In the genomic region with DNA sequence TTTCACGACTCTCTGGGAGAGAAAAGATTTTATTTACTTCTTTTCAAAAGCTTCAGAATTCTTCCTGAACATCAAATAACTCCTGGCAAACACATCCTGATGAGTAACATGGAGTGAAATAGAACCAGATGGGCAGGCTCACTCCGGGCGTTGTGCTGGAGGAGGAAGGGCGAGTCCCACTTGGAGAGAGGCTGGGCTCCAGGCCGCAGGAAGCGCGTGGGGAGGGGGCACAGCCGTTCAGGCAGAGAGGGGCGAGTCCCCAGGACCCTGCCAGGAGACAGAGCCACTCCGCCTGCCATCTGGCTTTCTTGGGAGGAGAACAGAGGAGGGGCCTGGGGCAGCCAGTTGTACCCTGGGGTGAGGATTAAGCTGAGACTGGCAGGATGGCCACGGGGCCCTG, we compare ENCODE assay signal across 11 cellular contexts.
DNase-seq lines count a peak whose midpoint lies in the region; TF ChIP-seq lines count a peak whose summit lies in the region.
"Had no signal": no experiment of that assay in that cellular context is flagged by ENCODE, and none has a peak within 500 bp of the region (broad histone marks: within the 10 kb centered on the region; RNA-seq: fewer than 3 reads in every experiment).

No MANE protein-coding gene starts in this region.

- no peaks in the 10 kb centered on the region for H4K20me1 ChIP-seq in PC-9 (ENCODE audit: insufficient read depth)

- H3K79me2 ChIP-seq in PC-9 (ENCODE audit: low read depth) (no peaks in the 10 kb centered on the region), trophoblast cell (ENCODE audit: control insufficient read depth, insufficient read depth, low read length, poor library complexity) (peaks cover 1% of the 10 kb centered on the region)

- CTCF ChIA-PET in PC-9 (lab: Charles Lee) = no interaction called here

- H3K4me3 ChIP-seq in PC-9 (no peak overlapping the region), fibroblast of the aortic adventitia (ENCODE audit: low read depth, low read length) (no peak overlapping the region), trophoblast cell (ENCODE audit: low read depth, low read length) (no peak overlapping the region)
- H3K4me3 ChIP-seq: GM23338 had no signal

- H3K18ac ChIP-seq in trophoblast cell (ENCODE audit: low read length) = no peak overlapping the region

- no peak overlapping the region for H2BK12ac ChIP-seq in trophoblast cell (ENCODE audit: low read length)

- DNase-seq in Ammon's horn (ENCODE audit: low spot score) (peak; percentile 35), PC-9 (peak; percentile 39 to 60), fibroblast of the aortic adventitia (ENCODE audit: low read depth) (peak; percentile 81), trophoblast cell (no peak), T-helper 1 cell (no peak), DMS53 treated with DMSO at 0.1 percent for 48 hours (lab: John Stamatoyannopoulos, UW; ENCODE audit: unreplicated experiment) (no peak), pons (ENCODE audit: low spot score) (no peak)
- no peak for DNase-seq in stimulated activated CD4-positive, alpha-beta T cell treated with anti-CD3 and anti-CD28 coated beads, Interleukin-4, amount 100 ng/mL, for 24 hours
- DNase-seq: glutamatergic neuron, occipital lobe had no signal

- H3K4me1 ChIP-seq in PC-9 (replicated peaks; ENCODE audit: insufficient read depth) = peaks cover 43% of the 10 kb centered on the region
- peaks cover 22 to 25% of the 10 kb centered on the region in 2 experiments for H3K4me1 ChIP-seq in trophoblast cell (ENCODE audit: control insufficient read depth in 1 of 2, insufficient read depth in 2 of 2, low read length in 2 of 2)

- TF ChIP-seq CTCF in PC-9 (conservative IDR thresholded peaks at IDR 0.05) (no peak), fibroblast of the aortic adventitia (IDR thresholded peaks at IDR 0.05; ENCODE audit: insufficient read depth, low read length) (no peak)

- no peak overlapping the region for H2BK5ac ChIP-seq in trophoblast cell (ENCODE audit: low read depth, low read length, poor library complexity)

- no peaks in the 10 kb centered on the region for H3K9me2 ChIP-seq in PC-9 (ENCODE audit: insufficient read depth)

- peak overlapping the region; percentile 1 for H3K14ac ChIP-seq in trophoblast cell (ENCODE audit: low read length)

- H3K9ac ChIP-seq in trophoblast cell (ENCODE audit: low read length) = no peak overlapping the region

- WGBS in trophoblast cell (ENCODE audit: extremely low coverage, insufficient coverage, insufficient read length) = no CpG with 5 or more reads among the region's 11 CpGs

- no peak overlapping the region for H3K23ac ChIP-seq in trophoblast cell (ENCODE audit: low read length)

- peak overlapping the region; percentile 52 for H3K4me2 ChIP-seq in PC-9
- H3K4me2 ChIP-seq in trophoblast cell (ENCODE audit: low read length) = no peak overlapping the region
- H3K4me2 ChIP-seq: GM23338 had no signal

- POLR2A ChIA-PET in PC-9 (lab: Charles Lee; ENCODE audit: unreplicated experiment) = no interaction called here

- no peak overlapping the region for H2BK120ac ChIP-seq in trophoblast cell (ENCODE audit: insufficient read depth, low read length, poor library complexity)

- no peak overlapping the region for H4K12ac ChIP-seq in trophoblast cell (ENCODE audit: low read depth, low read length)

- H3K9me3 ChIP-seq in PC-9 (ENCODE audit: insufficient read depth, low read depth) (no peaks in the 10 kb centered on the region), trophoblast cell (ENCODE audit: insufficient read depth, low read depth, low read length) (peaks cover 2% of the 10 kb centered on the region)

- H3K4ac ChIP-seq in trophoblast cell (ENCODE audit: low read depth, low read length) = no peak overlapping the region

- H3K27ac ChIP-seq in PC-9 = no peak overlapping the region
- no peak overlapping the region for H3K27ac ChIP-seq in trophoblast cell (ENCODE audit: low read depth, low read length)

- no peak overlapping the region for H4K8ac ChIP-seq in trophoblast cell (ENCODE audit: low read depth, low read length)

- peaks cover 23% of the 10 kb centered on the region; the same call in 1 of the 2 replicates for H3F3A ChIP-seq in PC-9 (ENCODE audit: insufficient read depth, low read depth)

- peaks cover 14% of the 10 kb centered on the region for H3K79me1 ChIP-seq in trophoblast cell (ENCODE audit: low read length)

- H2AFZ ChIP-seq in PC-9 (peak overlapping the region; percentile 73; the same call in 1 of the 2 replicates), trophoblast cell (ENCODE audit: insufficient read depth, low read length, poor library complexity) (no peak overlapping the region)
- H2AFZ ChIP-seq: GM23338 had no signal

- H2AK5ac ChIP-seq in trophoblast cell (ENCODE audit: low read length) = no peak overlapping the region

- H3K27me3 ChIP-seq in PC-9 (ENCODE audit: insufficient read depth, low read depth) = no peaks in the 10 kb centered on the region
- H3K27me3 ChIP-seq in trophoblast cell (ENCODE audit: insufficient read depth, low read length) = peaks cover 2% of the 10 kb centered on the region

- intact Hi-C loops in PC-9 (cut with micrococcal nuclease; ENCODE audit: unreplicated experiment) = no loop called here

- peak overlapping the region; percentile 16 for H4K91ac ChIP-seq in trophoblast cell (ENCODE audit: low read depth, low read length)

- H3K36me3 ChIP-seq in PC-9 (ENCODE audit: low read depth) (no peaks in the 10 kb centered on the region), trophoblast cell (ENCODE audit: control insufficient read depth in 1 of 2, insufficient read depth in 2 of 2, low read length in 2 of 2) (no peaks in the 10 kb centered on the region)

- no TSS peak for BruUV-seq in PC-9 (replicated peaks; lab: Mats Ljungman, UMichigan)

Comparison
In these comparisons a context has a peak if more than half of its experiments do, and no peak if none do; other contexts are left out.
1. DNase-seq: peak in Ammon's horn (single experiment), PC-9 (2 of 2) and fibroblast of the aortic adventitia (single experiment); none in trophoblast cell (0 of 2), T-helper 1 cell (0 of 5), DMS53 treated with DMSO at 0.1 percent for 48 hours (single experiment), stimulated activated CD4-positive, alpha-beta T cell treated with anti-CD3 and anti-CD28 coated beads, Interleukin-4, amount 100 ng/mL, for 24 hours (single experiment) and pons (single experiment).